Comparison of ENCODE assay signal across 1 cellular context in the genomic region with DNA sequence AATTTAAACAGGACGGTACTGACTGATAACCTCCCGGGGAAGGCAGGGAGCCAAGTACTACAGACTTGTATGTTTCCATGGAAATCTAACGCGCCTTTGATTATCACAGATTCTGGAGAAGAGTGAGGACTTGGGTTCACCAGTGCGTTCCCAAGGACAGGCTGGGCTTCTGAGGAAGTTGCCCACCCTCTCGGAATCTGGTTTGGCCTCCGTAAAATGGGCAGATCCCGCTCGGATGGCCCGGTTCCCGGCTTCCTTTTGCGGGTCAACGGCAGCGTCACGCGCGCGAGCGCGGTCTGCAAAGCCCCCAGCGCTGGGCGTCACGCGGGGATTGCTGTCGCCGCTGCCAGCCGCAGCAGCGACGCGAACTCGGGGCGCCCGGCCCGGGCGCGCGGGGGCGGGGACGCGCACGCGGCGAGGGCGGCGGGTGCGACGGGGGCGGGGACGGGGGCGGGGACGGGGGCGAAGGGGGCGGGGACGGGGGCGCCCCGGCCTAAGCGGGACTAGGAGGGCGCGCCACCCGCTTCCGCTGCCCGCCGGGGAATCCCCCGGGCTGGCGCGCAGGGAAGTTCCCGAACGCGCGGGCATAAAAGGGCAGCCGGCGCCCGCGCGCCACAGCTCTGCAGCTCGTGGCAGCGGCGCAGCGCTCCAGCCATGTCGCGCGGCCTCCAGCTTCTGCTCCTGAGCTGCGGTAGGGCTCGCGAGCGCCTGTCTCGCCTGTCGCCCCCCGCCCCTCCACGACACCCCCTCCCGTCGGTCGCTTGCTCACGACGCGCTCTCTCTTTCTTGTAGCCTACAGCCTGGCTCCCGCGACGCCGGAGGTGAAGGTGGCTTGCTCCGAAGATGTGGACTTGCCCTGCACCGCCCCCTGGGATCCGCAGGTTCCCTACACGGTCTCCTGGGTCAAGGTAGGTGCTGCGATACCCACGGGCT.
TF ChIP-seq lines count a peak whose summit lies in the region.

TSS of gene CD83 (plus strand) at position 615 of the 933 bp plus-strand sequence. CDS start at position 655, 40 bp downstream.

TF ChIP-seq in HepG2, 621 proteins besides CTCF, POLR2A, EP300 and RAD21 (continued from another document and continues in another):
- TF ChIP-seq ATF4 (CRISPR knock-in tag; IDR thresholded peaks at IDR 0.05): no peak
- no peak for TF ChIP-seq GPN1 (CRISPR knock-in tag; IDR thresholded peaks at IDR 0.05; ENCODE audit: borderline replicate concordance)
- no peak for TF ChIP-seq HDAC6 (IDR thresholded peaks at IDR 0.05; ENCODE audit: low read depth, low read length)
- no peak for TF ChIP-seq HHEX (CRISPR knock-in tag; IDR thresholded peaks at IDR 0.05)
- TF ChIP-seq ZNF879 (CRISPR knock-in tag; IDR thresholded peaks at IDR 0.05): no peak
- no peak for TF ChIP-seq THYN1 (CRISPR knock-in tag; IDR thresholded peaks at IDR 0.05; ENCODE audit: borderline replicate concordance, low read depth)
- no peak for TF ChIP-seq DR1 (CRISPR knock-in tag; IDR thresholded peaks at IDR 0.05)
- TF ChIP-seq PITX1 (CRISPR knock-in tag; IDR thresholded peaks at IDR 0.05): no peak
- TF ChIP-seq KDM4B (CRISPR knock-in tag; IDR thresholded peaks at IDR 0.05): no peak
- no peak for TF ChIP-seq ZBTB4 (CRISPR knock-in tag; IDR thresholded peaks at IDR 0.05; ENCODE audit: borderline replicate concordance)
- no peak for TF ChIP-seq IRF2 (CRISPR knock-in tag; IDR thresholded peaks at IDR 0.05)
- TF ChIP-seq FOXK2 (IDR thresholded peaks at IDR 0.05): no peak
- TF ChIP-seq ZSCAN22 (CRISPR knock-in tag; IDR thresholded peaks at IDR 0.05): no peak
- TF ChIP-seq ZNF136 (CRISPR knock-in tag; IDR thresholded peaks at IDR 0.05; ENCODE audit: low read depth): no peak
- 0 out of 2 replicates have a peak, but pooled peaks have one; percentile 51 for TF ChIP-seq BRD4 (CRISPR knock-in tag; IDR thresholded peaks at IDR 0.05)
- TF ChIP-seq ZNF484 (CRISPR knock-in tag; IDR thresholded peaks at IDR 0.05; ENCODE audit: borderline replicate concordance, low read depth): no peak
- peak; percentile 68; the same call in 1 of the 2 replicates for TF ChIP-seq ZNF333 (CRISPR knock-in tag; IDR thresholded peaks at IDR 0.05; ENCODE audit: borderline replicate concordance)
- no peak for TF ChIP-seq MAFG (CRISPR knock-in tag; IDR thresholded peaks at IDR 0.05)
- TF ChIP-seq, protein P1, sequence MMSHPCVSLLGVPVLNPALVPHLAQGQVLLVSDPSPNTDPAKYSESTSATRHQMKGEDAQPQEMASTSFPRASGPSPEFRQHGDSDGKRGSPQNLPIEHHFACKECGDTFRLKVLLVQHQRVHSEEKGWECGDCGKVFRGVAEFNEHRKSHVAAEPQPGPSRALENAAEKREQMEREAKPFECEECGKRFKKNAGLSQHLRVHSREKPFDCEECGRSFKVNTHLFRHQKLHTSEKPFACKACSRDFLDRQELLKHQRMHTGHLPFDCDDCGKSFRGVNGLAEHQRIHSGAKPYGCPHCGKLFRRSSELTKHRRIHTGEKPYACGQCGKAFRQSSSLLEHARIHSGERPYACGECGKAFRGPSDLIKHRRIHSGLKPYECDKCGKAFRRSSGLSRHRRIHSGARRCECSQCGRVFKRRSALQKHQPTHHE (CRISPR knock-in tag; IDR thresholded peaks at IDR 0.05; ENCODE audit: borderline replicate concordance): no peak
- peak; percentile 48; the same call in 1 of the 2 replicates for TF ChIP-seq ZNF788 (CRISPR knock-in tag; IDR thresholded peaks at IDR 0.05; ENCODE audit: borderline replicate concordance)
- TF ChIP-seq HNRNPH1 (optimal IDR thresholded peaks at IDR 0.05; ENCODE audit: low read depth, low read length): no peak
- no peak for TF ChIP-seq ELF4 (CRISPR knock-in tag; IDR thresholded peaks at IDR 0.05; ENCODE audit: borderline replicate concordance)
- no peak for TF ChIP-seq ZNF501 (CRISPR knock-in tag; IDR thresholded peaks at IDR 0.05)
- no peak for TF ChIP-seq ATF7 (IDR thresholded peaks at IDR 0.05)
- no peak for TF ChIP-seq ATF7 (CRISPR knock-in tag; IDR thresholded peaks at IDR 0.05)
- TF ChIP-seq ZNF713 (CRISPR knock-in tag; IDR thresholded peaks at IDR 0.05): no peak
- TF ChIP-seq ZGPAT (CRISPR knock-in tag; IDR thresholded peaks at IDR 0.05): peak; percentile 23; the same call in 1 of the 2 replicates
- TF ChIP-seq PREB (CRISPR knock-in tag; IDR thresholded peaks at IDR 0.05): no peak
- peak; percentile 28 for TF ChIP-seq ZNF18 (CRISPR knock-in tag; IDR thresholded peaks at IDR 0.05; ENCODE audit: insufficient replicate concordance)
- TF ChIP-seq SP140L (CRISPR knock-in tag; IDR thresholded peaks at IDR 0.05; ENCODE audit: borderline replicate concordance): no peak
- TF ChIP-seq, protein P2, sequence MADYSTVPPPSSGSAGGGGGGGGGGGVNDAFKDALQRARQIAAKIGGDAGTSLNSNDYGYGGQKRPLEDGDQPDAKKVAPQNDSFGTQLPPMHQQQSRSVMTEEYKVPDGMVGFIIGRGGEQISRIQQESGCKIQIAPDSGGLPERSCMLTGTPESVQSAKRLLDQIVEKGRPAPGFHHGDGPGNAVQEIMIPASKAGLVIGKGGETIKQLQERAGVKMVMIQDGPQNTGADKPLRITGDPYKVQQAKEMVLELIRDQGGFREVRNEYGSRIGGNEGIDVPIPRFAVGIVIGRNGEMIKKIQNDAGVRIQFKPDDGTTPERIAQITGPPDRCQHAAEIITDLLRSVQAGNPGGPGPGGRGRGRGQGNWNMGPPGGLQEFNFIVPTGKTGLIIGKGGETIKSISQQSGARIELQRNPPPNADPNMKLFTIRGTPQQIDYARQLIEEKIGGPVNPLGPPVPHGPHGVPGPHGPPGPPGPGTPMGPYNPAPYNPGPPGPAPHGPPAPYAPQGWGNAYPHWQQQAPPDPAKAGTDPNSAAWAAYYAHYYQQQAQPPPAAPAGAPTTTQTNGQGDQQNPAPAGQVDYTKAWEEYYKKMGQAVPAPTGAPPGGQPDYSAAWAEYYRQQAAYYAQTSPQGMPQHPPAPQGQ (CRISPR knock-in tag; IDR thresholded peaks at IDR 0.05; ENCODE audit: borderline replicate concordance): no peak
- no peak for TF ChIP-seq PHF21A (CRISPR knock-in tag; IDR thresholded peaks at IDR 0.05)
- no peak for TF ChIP-seq HNF1A (IDR thresholded peaks at IDR 0.05; ENCODE audit: low read depth)
- no peak for TF ChIP-seq HNF1A (CRISPR knock-in tag; IDR thresholded peaks at IDR 0.05; ENCODE audit: borderline replicate concordance)
- peak; percentile 51; the same call in 1 of the 2 replicates for TF ChIP-seq ZNF547 (CRISPR knock-in tag; IDR thresholded peaks at IDR 0.05)
- TF ChIP-seq RBM22 (optimal IDR thresholded peaks at IDR 0.05; ENCODE audit: low read length): no peak
- TF ChIP-seq ZNF546 (CRISPR knock-in tag; conservative IDR thresholded peaks at IDR 0.05): 0 out of 2 replicates have a peak, but pooled peaks have one; percentile 65
- no peak for TF ChIP-seq PCBP2 (optimal IDR thresholded peaks at IDR 0.05; ENCODE audit: low read depth, low read length, poor library complexity, severe bottlenecking)
- TF ChIP-seq ZNF740 (CRISPR knock-in tag; IDR thresholded peaks at IDR 0.05): no peak
- no peak for TF ChIP-seq FOXP1 (IDR thresholded peaks at IDR 0.05)
- no peak for TF ChIP-seq FOXP1 (CRISPR knock-in tag; IDR thresholded peaks at IDR 0.05)
- no peak for TF ChIP-seq SMC3 (IDR thresholded peaks at IDR 0.05; ENCODE audit: low read length)
- TF ChIP-seq ZZZ3 (CRISPR knock-in tag; IDR thresholded peaks at IDR 0.05; ENCODE audit: borderline replicate concordance): no peak
- no peak for TF ChIP-seq HMGA1 (CRISPR knock-in tag; conservative IDR thresholded peaks at IDR 0.05)
- peak; percentile 58; the same call in 1 of the 2 replicates for TF ChIP-seq SRY (CRISPR knock-in tag; IDR thresholded peaks at IDR 0.05)
- TF ChIP-seq IKZF1 (IDR thresholded peaks at IDR 0.05): no peak
